ENCODE assay signal across 20 cellular contexts in the genomic region with DNA sequence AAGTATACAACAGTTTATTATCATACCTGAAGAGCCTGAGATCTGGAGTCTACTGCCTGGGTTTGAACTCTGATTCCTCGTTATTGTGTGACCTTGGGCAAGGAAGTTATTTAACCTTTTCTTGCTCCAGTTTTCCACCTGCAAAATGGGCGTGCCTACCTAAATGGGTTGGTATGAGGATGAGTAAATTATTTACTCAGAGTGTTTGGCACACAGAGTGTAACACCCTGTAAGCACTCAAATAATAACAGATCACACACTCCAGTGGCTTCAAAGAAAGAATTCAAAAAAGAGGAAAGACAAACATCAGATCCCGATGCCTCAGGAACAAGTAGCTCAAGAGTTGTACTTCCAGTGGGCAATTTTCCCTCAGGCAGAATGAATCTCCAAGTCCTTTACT. TPM values are rescaled to one million over a fixed set of nuclear protein-coding genes. Genes with fewer than 3 reads are reported as not detected.
"Had no signal": no experiment of that assay in that cellular context is flagged by ENCODE, and none has a peak within 500 bp of the region (broad histone marks: within the 10 kb centered on the region; RNA-seq: fewer than 3 reads in every experiment).

No MANE protein-coding gene starts in this region.

- H3K9me3 ChIP-seq: transverse colon, uterus had no signal

- H3K27me3 ChIP-seq: uterus had no signal

- H3K27ac ChIP-seq: cardiac muscle cell, left ventricle myocardium inferior, transverse colon, uterus had no signal

- DNase-seq: activated B cell treated with CpG ODN at 0.5 μM for 24 hours; activated CD4-positive, alpha-beta memory T cell treated with anti-CD3 and anti-CD28 coated beads for 36 hours; activated CD4-positive, alpha-beta T cell treated with anti-CD3 and anti-CD28 coated beads for 4 hours; activated naive CD8-positive, alpha-beta T cell treated with anti-CD3 and anti-CD28 coated beads for 36 hours; activated T-cell treated with anti-CD3 and anti-CD28 coated beads for 4 hours; amniotic stem cell; effector memory CD4-positive, alpha-beta T cell; foreskin fibroblast; hippocampal formation; left ventricle myocardium inferior; occipital lobe; posterior cingulate gyrus; stimulated activated CD4-positive, alpha-beta T cell treated with anti-CD3 and anti-CD28 coated beads, Interleukin-12 subunit alpha, Interleukin-12 subunit beta, amount 100 ng/mL, for 4 hours; stimulated activated CD4-positive, alpha-beta T cell treated with anti-CD3 and anti-CD28 coated beads, Interleukin-1b, Interleukin-23, amount 100 ng/mL, for 48 hours; transverse colon; uterus had no signal

- H3K4me3 ChIP-seq: cardiac muscle cell, left ventricle myocardium inferior, transverse colon, uterus had no signal

- H3K4me1 ChIP-seq: transverse colon, uterus had no signal

- H3K36me3 ChIP-seq: cardiac muscle cell, left ventricle myocardium inferior, transverse colon, uterus had no signal

RNA-seq across cellular contexts. Expression of a gene that starts 2.4 kb away (rescaled TPM):
- total RNA-seq: activated B cell treated with CpG ODN at 0.5 μM for 24 hours; activated CD4-positive, alpha-beta memory T cell treated with anti-CD3 and anti-CD28 coated beads for 36 hours; activated naive CD8-positive, alpha-beta T cell treated with anti-CD3 and anti-CD28 coated beads for 36 hours; chondrocyte; endothelial cell of umbilical vein; glomerular endothelial cell; left ventricle myocardium inferior; occipital lobe; transverse colon had no signal
